In the genomic region with DNA sequence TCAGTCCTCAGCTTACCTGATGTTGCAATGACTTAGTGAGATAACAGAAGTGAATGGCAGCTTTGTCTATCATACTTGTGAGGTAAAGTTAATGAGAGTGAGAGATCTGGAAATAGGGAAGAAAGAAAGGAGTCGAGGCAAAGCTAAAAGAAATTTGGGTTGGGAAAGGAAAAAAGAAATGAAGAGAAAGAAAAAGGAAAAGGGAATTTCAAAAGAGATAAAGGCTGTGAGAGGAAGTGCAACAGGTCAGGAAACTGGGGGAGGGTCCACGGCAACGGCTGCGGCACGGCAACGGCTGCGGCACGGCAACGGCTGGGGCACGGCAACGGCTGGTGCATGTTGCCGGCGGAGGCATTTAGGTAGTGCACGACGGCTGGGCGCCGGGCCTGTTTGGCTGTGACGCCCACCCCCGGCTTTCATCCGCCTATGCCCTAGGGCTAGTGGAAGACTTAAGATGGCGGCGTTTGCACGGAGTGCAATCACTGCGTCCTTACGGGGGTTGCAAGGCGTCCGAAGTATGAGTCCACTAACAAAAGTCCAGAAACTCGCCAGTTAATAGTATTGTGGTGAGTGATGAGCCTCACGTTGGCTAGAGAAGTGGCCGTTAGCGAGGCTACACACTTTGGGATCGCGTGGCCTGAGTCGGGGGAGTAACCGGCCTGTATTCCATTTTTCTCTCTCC, we compare ENCODE assay signal across 1 cellular context.
A peak's percentile ranks its signal among the peaks of the same experiment; 100 is the strongest.
TF ChIP-seq lines count a peak whose summit lies in the region.

No MANE protein-coding gene starts in this region.

TF ChIP-seq in HEK293, 187 proteins besides CTCF, POLR2A, EP300 and RAD21 (continued from another document and continues in another):
- TF ChIP-seq, protein P1, sequence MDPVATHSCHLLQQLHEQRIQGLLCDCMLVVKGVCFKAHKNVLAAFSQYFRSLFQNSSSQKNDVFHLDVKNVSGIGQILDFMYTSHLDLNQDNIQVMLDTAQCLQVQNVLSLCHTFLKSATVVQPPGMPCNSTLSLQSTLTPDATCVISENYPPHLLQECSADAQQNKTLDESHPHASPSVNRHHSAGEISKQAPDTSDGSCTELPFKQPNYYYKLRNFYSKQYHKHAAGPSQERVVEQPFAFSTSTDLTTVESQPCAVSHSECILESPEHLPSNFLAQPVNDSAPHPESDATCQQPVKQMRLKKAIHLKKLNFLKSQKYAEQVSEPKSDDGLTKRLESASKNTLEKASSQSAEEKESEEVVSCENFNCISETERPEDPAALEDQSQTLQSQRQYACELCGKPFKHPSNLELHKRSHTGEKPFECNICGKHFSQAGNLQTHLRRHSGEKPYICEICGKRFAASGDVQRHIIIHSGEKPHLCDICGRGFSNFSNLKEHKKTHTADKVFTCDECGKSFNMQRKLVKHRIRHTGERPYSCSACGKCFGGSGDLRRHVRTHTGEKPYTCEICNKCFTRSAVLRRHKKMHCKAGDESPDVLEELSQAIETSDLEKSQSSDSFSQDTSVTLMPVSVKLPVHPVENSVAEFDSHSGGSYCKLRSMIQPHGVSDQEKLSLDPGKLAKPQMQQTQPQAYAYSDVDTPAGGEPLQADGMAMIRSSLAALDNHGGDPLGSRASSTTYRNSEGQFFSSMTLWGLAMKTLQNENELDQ (tag by site-specific recombination; IDR thresholded peaks at IDR 0.05; ENCODE audit: low read depth) = peak; percentile 72; the same call in 1 of the 2 replicates
- TF ChIP-seq SP7 (tag by site-specific recombination; IDR thresholded peaks at IDR 0.05) (peak; percentile 99), HOXD13 (CRISPR knock-in tag; IDR thresholded peaks at IDR 0.05; ENCODE audit: borderline replicate concordance) (peak; percentile 87), ZNF544 (tag by site-specific recombination; IDR thresholded peaks at IDR 0.05) (peak; percentile 87), YY2 (tag by site-specific recombination; IDR thresholded peaks at IDR 0.05) (peak; percentile 98), KLF1 (tag by site-specific recombination; IDR thresholded peaks at IDR 0.05) (peak; percentile 94), EGR2 (tag by site-specific recombination; IDR thresholded peaks at IDR 0.05; ENCODE audit: low read depth) (peak; percentile 98), ZNF37A (tag by site-specific recombination; IDR thresholded peaks at IDR 0.05) (peak; percentile 82), GLI4 (tag by site-specific recombination; IDR thresholded peaks at IDR 0.05) (peak; percentile 100), ZNF16 (tag by site-specific recombination; IDR thresholded peaks at IDR 0.05; ENCODE audit: low read depth) (peak; percentile 76), HOXA7 (CRISPR knock-in tag; IDR thresholded peaks at IDR 0.05; ENCODE audit: borderline replicate concordance) (no peak), KLF16 (tag by site-specific recombination; IDR thresholded peaks at IDR 0.05) (peak; percentile 100), KLF8 (tag by site-specific recombination; IDR thresholded peaks at IDR 0.05) (peak; percentile 100), ZNF274 (IDR thresholded peaks at IDR 0.05; ENCODE audit: low read length) (no peak), ZNF274 (tag by site-specific recombination; IDR thresholded peaks at IDR 0.05; ENCODE audit: borderline replicate concordance) (no peak; the same call in 1 of the 2 replicates), ZNF530 (tag by site-specific recombination; IDR thresholded peaks at IDR 0.05; ENCODE audit: low read depth) (peak; percentile 94), ZNF510 (tag by site-specific recombination; IDR thresholded peaks at IDR 0.05; ENCODE audit: insufficient replicate concordance) (peak; percentile 82), OSR2 (tag by site-specific recombination; IDR thresholded peaks at IDR 0.05) (peak; percentile 67), GLI2 (tag by site-specific recombination; IDR thresholded peaks at IDR 0.05; ENCODE audit: borderline replicate concordance, low read depth) (peak; percentile 77; the same call in 1 of the 2 replicates), ZNF501 (tag by site-specific recombination; IDR thresholded peaks at IDR 0.05) (peak; percentile 100), REPIN1 (tag by site-specific recombination; IDR thresholded peaks at IDR 0.05; ENCODE audit: low read depth) (peak; percentile 100), PRDM1 (tag by site-specific recombination; IDR thresholded peaks at IDR 0.05) (peak; percentile 100), ZNF23 (tag by site-specific recombination; IDR thresholded peaks at IDR 0.05; ENCODE audit: borderline replicate concordance) (peak; percentile 85; the same call in 1 of the 2 replicates), ZNF785 (tag by site-specific recombination; IDR thresholded peaks at IDR 0.05) (peak; percentile 99), ZNF664 (tag by site-specific recombination; IDR thresholded peaks at IDR 0.05) (peak; percentile 91), ZNF19 (tag by site-specific recombination; IDR thresholded peaks at IDR 0.05; ENCODE audit: low read depth) (peak; percentile 64; the same call in 1 of the 2 replicates), ZNF214 (tag by site-specific recombination; IDR thresholded peaks at IDR 0.05; ENCODE audit: borderline replicate concordance) (peak; percentile 41), ZNF658 (tag by site-specific recombination; IDR thresholded peaks at IDR 0.05) (peak; percentile 91; the same call in 1 of the 2 replicates), IKZF3 (tag by site-specific recombination; IDR thresholded peaks at IDR 0.05) (peak; percentile 96), ZNF529 (tag by site-specific recombination; IDR thresholded peaks at IDR 0.05; ENCODE audit: insufficient replicate concordance) (no peak), ZBTB1 (tag by site-specific recombination; IDR thresholded peaks at IDR 0.05) (peak; percentile 99), ZNF404 (tag by site-specific recombination; IDR thresholded peaks at IDR 0.05) (no peak), WT1 (tag by site-specific recombination; IDR thresholded peaks at IDR 0.05) (peak; percentile 75; the same call in 1 of the 2 replicates), ZNF311 (tag by site-specific recombination; IDR thresholded peaks at IDR 0.05; ENCODE audit: borderline replicate concordance) (no peak), SETDB1 (IDR thresholded peaks at IDR 0.05; ENCODE audit: insufficient read length, low read length) (peak; percentile 42), ZNF132 (tag by site-specific recombination; IDR thresholded peaks at IDR 0.05; ENCODE audit: borderline replicate concordance) (no peak), ZNF184 (tag by site-specific recombination; IDR thresholded peaks at IDR 0.05) (peak; percentile 97), BCL11A (tag by site-specific recombination; IDR thresholded peaks at IDR 0.05; ENCODE audit: low read depth) (0 out of 2 replicates have a peak, but pooled peaks have one; percentile 53), HOXC10 (CRISPR knock-in tag; IDR thresholded peaks at IDR 0.05) (no peak; the same call in 1 of the 2 replicates), ZEB2 (tag by site-specific recombination; IDR thresholded peaks at IDR 0.05) (peak; percentile 100)
- TF ChIP-seq, protein P2, sequence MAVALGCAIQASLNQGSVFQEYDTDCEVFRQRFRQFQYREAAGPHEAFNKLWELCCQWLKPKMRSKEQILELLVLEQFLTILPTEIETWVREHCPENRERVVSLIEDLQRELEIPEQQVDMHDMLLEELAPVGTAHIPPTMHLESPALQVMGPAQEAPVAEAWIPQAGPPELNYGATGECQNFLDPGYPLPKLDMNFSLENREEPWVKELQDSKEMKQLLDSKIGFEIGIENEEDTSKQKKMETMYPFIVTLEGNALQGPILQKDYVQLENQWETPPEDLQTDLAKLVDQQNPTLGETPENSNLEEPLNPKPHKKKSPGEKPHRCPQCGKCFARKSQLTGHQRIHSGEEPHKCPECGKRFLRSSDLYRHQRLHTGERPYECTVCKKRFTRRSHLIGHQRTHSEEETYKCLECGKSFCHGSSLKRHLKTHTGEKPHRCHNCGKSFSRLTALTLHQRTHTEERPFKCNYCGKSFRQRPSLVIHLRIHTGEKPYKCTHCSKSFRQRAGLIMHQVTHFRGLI (tag by site-specific recombination; IDR thresholded peaks at IDR 0.05) = peak; percentile 91
- TF ChIP-seq, protein P3, sequence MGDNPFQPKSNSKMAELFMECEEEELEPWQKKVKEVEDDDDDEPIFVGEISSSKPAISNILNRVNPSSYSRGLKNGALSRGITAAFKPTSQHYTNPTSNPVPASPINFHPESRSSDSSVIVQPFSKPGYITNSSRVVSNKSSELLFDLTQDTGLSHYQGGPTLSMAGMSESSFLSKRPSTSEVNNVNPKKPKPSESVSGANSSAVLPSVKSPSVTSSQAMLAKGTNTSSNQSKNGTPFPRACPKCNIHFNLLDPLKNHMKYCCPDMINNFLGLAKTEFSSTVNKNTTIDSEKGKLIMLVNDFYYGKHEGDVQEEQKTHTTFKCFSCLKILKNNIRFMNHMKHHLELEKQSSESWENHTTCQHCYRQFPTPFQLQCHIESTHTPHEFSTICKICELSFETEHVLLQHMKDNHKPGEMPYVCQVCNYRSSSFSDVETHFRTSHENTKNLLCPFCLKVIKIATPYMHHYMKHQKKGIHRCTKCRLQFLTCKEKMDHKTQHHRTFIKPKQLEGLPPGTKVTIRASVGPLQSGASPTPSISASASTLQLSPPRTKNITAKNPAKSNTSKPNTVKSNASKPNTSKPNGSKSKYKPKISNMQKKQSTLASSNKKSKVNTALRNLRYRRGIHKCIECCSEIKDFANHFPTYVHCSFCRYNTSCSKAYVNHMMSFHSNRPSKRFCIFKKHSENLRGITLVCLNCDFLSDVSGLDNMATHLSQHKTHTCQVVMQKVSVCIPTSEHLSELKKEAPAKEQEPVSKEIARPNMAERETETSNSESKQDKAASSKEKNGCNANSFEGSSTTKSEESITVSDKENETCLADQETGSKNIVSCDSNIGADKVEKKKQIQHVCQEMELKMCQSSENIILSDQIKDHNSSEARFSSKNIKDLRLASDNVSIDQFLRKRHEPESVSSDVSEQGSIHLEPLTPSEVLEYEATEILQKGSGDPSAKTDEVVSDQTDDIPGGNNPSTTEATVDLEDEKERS (tag by site-specific recombination; IDR thresholded peaks at IDR 0.05) = peak; percentile 100
- TF ChIP-seq, protein P4, sequence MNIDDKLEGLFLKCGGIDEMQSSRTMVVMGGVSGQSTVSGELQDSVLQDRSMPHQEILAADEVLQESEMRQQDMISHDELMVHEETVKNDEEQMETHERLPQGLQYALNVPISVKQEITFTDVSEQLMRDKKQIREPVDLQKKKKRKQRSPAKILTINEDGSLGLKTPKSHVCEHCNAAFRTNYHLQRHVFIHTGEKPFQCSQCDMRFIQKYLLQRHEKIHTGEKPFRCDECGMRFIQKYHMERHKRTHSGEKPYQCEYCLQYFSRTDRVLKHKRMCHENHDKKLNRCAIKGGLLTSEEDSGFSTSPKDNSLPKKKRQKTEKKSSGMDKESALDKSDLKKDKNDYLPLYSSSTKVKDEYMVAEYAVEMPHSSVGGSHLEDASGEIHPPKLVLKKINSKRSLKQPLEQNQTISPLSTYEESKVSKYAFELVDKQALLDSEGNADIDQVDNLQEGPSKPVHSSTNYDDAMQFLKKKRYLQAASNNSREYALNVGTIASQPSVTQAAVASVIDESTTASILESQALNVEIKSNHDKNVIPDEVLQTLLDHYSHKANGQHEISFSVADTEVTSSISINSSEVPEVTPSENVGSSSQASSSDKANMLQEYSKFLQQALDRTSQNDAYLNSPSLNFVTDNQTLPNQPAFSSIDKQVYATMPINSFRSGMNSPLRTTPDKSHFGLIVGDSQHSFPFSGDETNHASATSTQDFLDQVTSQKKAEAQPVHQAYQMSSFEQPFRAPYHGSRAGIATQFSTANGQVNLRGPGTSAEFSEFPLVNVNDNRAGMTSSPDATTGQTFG (tag by site-specific recombination; IDR thresholded peaks at IDR 0.05; ENCODE audit: borderline replicate concordance) = no peak; the same call in 1 of the 2 replicates
- TF ChIP-seq, protein P5, sequence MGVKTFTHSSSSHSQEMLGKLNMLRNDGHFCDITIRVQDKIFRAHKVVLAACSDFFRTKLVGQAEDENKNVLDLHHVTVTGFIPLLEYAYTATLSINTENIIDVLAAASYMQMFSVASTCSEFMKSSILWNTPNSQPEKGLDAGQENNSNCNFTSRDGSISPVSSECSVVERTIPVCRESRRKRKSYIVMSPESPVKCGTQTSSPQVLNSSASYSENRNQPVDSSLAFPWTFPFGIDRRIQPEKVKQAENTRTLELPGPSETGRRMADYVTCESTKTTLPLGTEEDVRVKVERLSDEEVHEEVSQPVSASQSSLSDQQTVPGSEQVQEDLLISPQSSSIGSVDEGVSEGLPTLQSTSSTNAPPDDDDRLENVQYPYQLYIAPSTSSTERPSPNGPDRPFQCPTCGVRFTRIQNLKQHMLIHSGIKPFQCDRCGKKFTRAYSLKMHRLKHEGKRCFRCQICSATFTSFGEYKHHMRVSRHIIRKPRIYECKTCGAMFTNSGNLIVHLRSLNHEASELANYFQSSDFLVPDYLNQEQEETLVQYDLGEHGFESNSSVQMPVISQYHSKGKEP (tag by site-specific recombination; IDR thresholded peaks at IDR 0.05) = peak; percentile 99
- TF ChIP-seq, protein P6, sequence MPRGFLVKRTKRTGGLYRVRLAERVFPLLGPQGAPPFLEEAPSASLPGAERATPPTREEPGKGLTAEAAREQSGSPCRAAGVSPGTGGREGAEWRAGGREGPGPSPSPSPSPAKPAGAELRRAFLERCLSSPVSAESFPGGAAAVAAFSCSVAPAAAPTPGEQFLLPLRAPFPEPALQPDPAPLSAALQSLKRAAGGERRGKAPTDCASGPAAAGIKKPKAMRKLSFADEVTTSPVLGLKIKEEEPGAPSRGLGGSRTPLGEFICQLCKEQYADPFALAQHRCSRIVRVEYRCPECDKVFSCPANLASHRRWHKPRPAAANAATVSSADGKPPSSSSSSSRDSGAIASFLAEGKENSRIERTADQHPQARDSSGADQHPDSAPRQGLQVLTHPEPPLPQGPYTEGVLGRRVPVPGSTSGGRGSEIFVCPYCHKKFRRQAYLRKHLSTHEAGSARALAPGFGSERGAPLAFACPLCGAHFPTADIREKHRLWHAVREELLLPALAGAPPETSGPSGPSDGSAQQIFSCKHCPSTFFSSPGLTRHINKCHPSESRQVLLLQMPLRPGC (tag by site-specific recombination; IDR thresholded peaks at IDR 0.05) = peak; percentile 100
- TF ChIP-seq, protein P7, sequence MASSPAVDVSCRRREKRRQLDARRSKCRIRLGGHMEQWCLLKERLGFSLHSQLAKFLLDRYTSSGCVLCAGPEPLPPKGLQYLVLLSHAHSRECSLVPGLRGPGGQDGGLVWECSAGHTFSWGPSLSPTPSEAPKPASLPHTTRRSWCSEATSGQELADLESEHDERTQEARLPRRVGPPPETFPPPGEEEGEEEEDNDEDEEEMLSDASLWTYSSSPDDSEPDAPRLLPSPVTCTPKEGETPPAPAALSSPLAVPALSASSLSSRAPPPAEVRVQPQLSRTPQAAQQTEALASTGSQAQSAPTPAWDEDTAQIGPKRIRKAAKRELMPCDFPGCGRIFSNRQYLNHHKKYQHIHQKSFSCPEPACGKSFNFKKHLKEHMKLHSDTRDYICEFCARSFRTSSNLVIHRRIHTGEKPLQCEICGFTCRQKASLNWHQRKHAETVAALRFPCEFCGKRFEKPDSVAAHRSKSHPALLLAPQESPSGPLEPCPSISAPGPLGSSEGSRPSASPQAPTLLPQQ (tag by site-specific recombination; IDR thresholded peaks at IDR 0.05) = peak; percentile 99
- TF ChIP-seq, protein P8, sequence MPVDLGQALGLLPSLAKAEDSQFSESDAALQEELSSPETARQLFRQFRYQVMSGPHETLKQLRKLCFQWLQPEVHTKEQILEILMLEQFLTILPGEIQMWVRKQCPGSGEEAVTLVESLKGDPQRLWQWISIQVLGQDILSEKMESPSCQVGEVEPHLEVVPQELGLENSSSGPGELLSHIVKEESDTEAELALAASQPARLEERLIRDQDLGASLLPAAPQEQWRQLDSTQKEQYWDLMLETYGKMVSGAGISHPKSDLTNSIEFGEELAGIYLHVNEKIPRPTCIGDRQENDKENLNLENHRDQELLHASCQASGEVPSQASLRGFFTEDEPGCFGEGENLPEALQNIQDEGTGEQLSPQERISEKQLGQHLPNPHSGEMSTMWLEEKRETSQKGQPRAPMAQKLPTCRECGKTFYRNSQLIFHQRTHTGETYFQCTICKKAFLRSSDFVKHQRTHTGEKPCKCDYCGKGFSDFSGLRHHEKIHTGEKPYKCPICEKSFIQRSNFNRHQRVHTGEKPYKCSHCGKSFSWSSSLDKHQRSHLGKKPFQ (tag by site-specific recombination; IDR thresholded peaks at IDR 0.05) = peak; percentile 94
